20 cellular contexts compared by ENCODE assay signal in the genomic region with DNA sequence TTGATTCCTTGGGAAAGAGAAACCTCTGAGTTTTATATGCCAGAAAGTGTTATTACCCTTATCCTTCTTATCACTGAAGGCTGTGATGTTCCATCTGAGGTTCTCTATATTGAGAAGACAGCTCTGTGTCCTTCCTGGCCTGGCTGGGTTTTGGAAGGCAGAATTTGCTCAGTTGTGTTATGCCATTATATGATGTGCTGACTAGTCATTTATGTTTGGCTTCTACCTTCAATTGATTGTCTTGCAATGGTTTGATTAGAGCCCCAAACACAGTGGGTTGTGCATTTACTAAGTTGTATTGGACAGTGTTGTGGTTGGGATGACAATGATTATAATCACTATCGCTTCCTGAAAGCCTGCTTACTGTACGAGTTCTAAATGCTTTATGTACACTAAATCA.
DNase-seq lines count a peak whose midpoint lies in the region; ATAC-seq, FAIRE-seq and TF ChIP-seq lines count a peak whose summit lies in the region.
"Had no signal": no experiment of that assay in that cellular context is flagged by ENCODE, and none has a peak within 500 bp of the region (broad histone marks: within the 10 kb centered on the region; RNA-seq: fewer than 3 reads in every experiment).

No MANE protein-coding gene starts in this region.

- no peak for TF ChIP-seq CTCF in HepG2 (CRISPR knock-in tag; IDR thresholded peaks at IDR 0.05)
- TF ChIP-seq CTCF in right lobe of liver (IDR thresholded peaks at IDR 0.05) = no peak

- no peaks in the 10 kb centered on the region for H3K36me3 ChIP-seq in HepG2 (replicated peaks in 1 of 2; ENCODE audit: control insufficient read depth in 1 of 2, insufficient read depth in 2 of 2, low read length in 2 of 2)
- no peaks in the 10 kb centered on the region for H3K36me3 ChIP-seq in right lobe of liver
- H3K36me3 ChIP-seq in Karpas-422 (ENCODE audit: insufficient read depth, low read length) = peaks cover 4% of the 10 kb centered on the region; the same call in 1 of the 2 replicates
- H3K36me3 ChIP-seq: BLaER1 treated with 17β-estradiol and CSF1 and Interleukin-3, amounts not matched to agents 10 nM and 100 nM had no signal

- TF ChIP-seq POLR2A in HepG2 (IDR thresholded peaks at IDR 0.05; ENCODE audit: insufficient read depth in 1 of 2, low read depth in 2 of 2, low read length in 2 of 2) = no peak
- no peak for TF ChIP-seq POLR2A in right lobe of liver (IDR thresholded peaks at IDR 0.05)
- TF ChIP-seq POLR2A in GM12891 (IDR thresholded peaks at IDR 0.05; ENCODE audit: low read depth, low read length) = no peak

- no peak for TF ChIP-seq RAD21 in HepG2 (CRISPR knock-in tag; IDR thresholded peaks at IDR 0.05)

- H3K4me3 Mint-ChIP-seq in T-cell = no peak overlapping the region
- H3K4me3 Mint-ChIP-seq: CD4-positive, alpha-beta T cell; CD8-positive, alpha-beta T cell had no signal

- in situ Hi-C loops in HepG2 (cut with HindIII; ENCODE audit: extremely low pct_ligation_motif_present, low pct_unique_long_range_greater_than_20kb) = no loop called here

- H3K9me3 Mint-ChIP-seq in T-cell = peaks cover 0 to 7% (median 4%) of the 10 kb centered on the region in 3 donors

- H3K27ac ChIP-seq in HepG2 (ENCODE audit: extremely low read length, insufficient read depth, low read length) (no peak overlapping the region), right lobe of liver (no peak overlapping the region), Karpas-422 (ENCODE audit: low read length) (peak overlapping the region; percentile 87)
- H3K27ac ChIP-seq: 22Rv1; BLaER1 treated with 17β-estradiol and CSF1 and Interleukin-3, amounts not matched to agents 10 nM and 100 nM; C4-2B had no signal

- H3K9ac ChIP-seq in HepG2 (ENCODE audit: insufficient read depth, low read depth, low read length) = no peak overlapping the region
- peak overlapping the region; percentile 58 for H3K9ac ChIP-seq in Karpas-422 (ENCODE audit: low read length)
- H3K9ac ChIP-seq: BLaER1 treated with 17β-estradiol and CSF1 and Interleukin-3, amounts not matched to agents 10 nM and 100 nM had no signal

- intact Hi-C loops in HepG2 (cut with micrococcal nuclease; ENCODE audit: unreplicated experiment) (no loop called here), right lobe of liver (cut with DNase I) (no loop called here)

- H3K4me2 ChIP-seq in HepG2 (ENCODE audit: low read depth, low read length) = no peak overlapping the region
- H3K4me2 ChIP-seq in Karpas-422 (ENCODE audit: low read depth, low read length, poor library complexity, severe bottlenecking) = peak overlapping the region; percentile 79
- H3K4me2 ChIP-seq: BLaER1 treated with 17β-estradiol and CSF1 and Interleukin-3, amounts not matched to agents 10 nM and 100 nM had no signal

- H3K4me3 ChIP-seq in HepG2 (replicated peaks in 1 of 3; ENCODE audit: insufficient read depth in 1 of 3, low read depth in 2 of 3, low read length in 3 of 3) (no peak overlapping the region), right lobe of liver (no peak overlapping the region), Karpas-422 (ENCODE audit: low read length) (peak overlapping the region; percentile 54)
- H3K4me3 ChIP-seq: BLaER1 treated with 17β-estradiol and CSF1 and Interleukin-3, amounts not matched to agents 10 nM and 100 nM had no signal

- H3K4me1 ChIP-seq in HepG2 (ENCODE audit: insufficient read depth, low read length) (no peaks in the 10 kb centered on the region), right lobe of liver (no peaks in the 10 kb centered on the region), Karpas-422 (ENCODE audit: low read length) (peaks cover 56% of the 10 kb centered on the region)

- 71% methylated on average over 2 of the region's 2 CpGs for WGBS in HepG2 (ENCODE audit: low lambda C conversion rate)
- 63% methylated on average over 2 of the region's 2 CpGs for WGBS in right lobe of liver (ENCODE audit: insufficient coverage, low coverage, low lambda C conversion rate, missing lambda C conversion rate)

- H3K4me1 Mint-ChIP-seq in T-cell = no peaks in the 10 kb centered on the region

- H4K20me1 ChIP-seq in HepG2 (ENCODE audit: insufficient read depth, low read length) (no peaks in the 10 kb centered on the region), Karpas-422 (ENCODE audit: insufficient read depth, low read depth, low read length) (no peaks in the 10 kb centered on the region)
- H4K20me1 ChIP-seq: BLaER1 treated with 17β-estradiol and CSF1 and Interleukin-3, amounts not matched to agents 10 nM and 100 nM had no signal

- ATAC-seq in HepG2 (no peak), right lobe of liver (no peak), HG03460 (IDR thresholded peaks at IDR 0.05; ENCODE audit: unreplicated experiment) (no peak), T-cell (replicated peaks in 1 of 4) (no peak)
- ATAC-seq: CD8-positive, alpha-beta T cell had no signal

- no peak overlapping the region for H3K27ac Mint-ChIP-seq in T-cell
- H3K27ac Mint-ChIP-seq: CD4-positive, alpha-beta T cell; CD8-positive, alpha-beta T cell had no signal

- POLR2A ChIA-PET in HepG2 (lab: Yijun Ruan, JAX) = no interaction called here
- POLR2A ChIA-PET in T-cell (lab: Charles Lee) = no interaction called here

- BruUV-seq in HepG2 (replicated peaks; lab: Mats Ljungman, UMichigan) = no TSS peak

- no peaks in the 10 kb centered on the region for H3K27me3 ChIP-seq in HepG2 (ENCODE audit: control insufficient read depth in 1 of 2, insufficient read depth in 2 of 2, low read length in 2 of 2)
- H3K27me3 ChIP-seq in right lobe of liver = no peaks in the 10 kb centered on the region
- no peaks in the 10 kb centered on the region for H3K27me3 ChIP-seq in Karpas-422 (ENCODE audit: low read length)
- H3K27me3 ChIP-seq: BLaER1 treated with 17β-estradiol and CSF1 and Interleukin-3, amounts not matched to agents 10 nM and 100 nM had no signal

- FAIRE-seq in HepG2 (lab: Jason Lieb, UNC) (no peak), GM12891 (lab: Jason Lieb, UNC) (peak; percentile 31)
- FAIRE-seq: D721Med, G401.6, GM19239 had no signal

- no peaks in the 10 kb centered on the region for H3K36me3 Mint-ChIP-seq in T-cell
- H3K36me3 Mint-ChIP-seq: CD8-positive, alpha-beta T cell had no signal

- CTCF ChIA-PET in HepG2 (lab: Yijun Ruan, JAX; ENCODE audit: low intra/inter-chr PET ratio, low total read pairs) (no interaction called here), T-cell (lab: Charles Lee) (no interaction called here)

- H3K9me2 ChIP-seq in Karpas-422 (replicated peaks; ENCODE audit: insufficient read depth, low read length) = no peaks in the 10 kb centered on the region

- DNase-seq in HepG2 (ENCODE audit: low spot score) = no peak
- no peak for DNase-seq in right lobe of liver
- DNase-seq in GM12891 (ENCODE audit: insufficient read length, low spot score) = no peak
- DNase-seq in Karpas-422 = no peak
- DNase-seq in T-cell = no peak
- DNase-seq in HPDE6-E6E7 (ENCODE audit: extremely low spot score) = no peak
- DNase-seq: ACHN; Caco-2; Calu3; CD4-positive, alpha-beta T cell; CD8-positive, alpha-beta T cell; DMS79 treated with DMSO at 0.1 percent for 48 hours; GF-D8 had no signal

- H3K9me3 ChIP-seq in HepG2 (ENCODE audit: low read length) (no peaks in the 10 kb centered on the region), right lobe of liver (no peaks in the 10 kb centered on the region), Karpas-422 (ENCODE audit: low read length) (peaks cover 3% of the 10 kb centered on the region; the same call in 1 of the 2 replicates)
- H3K9me3 ChIP-seq: BLaER1 treated with 17β-estradiol and CSF1 and Interleukin-3, amounts not matched to agents 10 nM and 100 nM had no signal

- H2AFZ ChIP-seq in HepG2 (ENCODE audit: low read length) (no peak overlapping the region), Karpas-422 (ENCODE audit: low read length) (peak overlapping the region; percentile 36)

- H3K79me2 ChIP-seq in HepG2 (ENCODE audit: insufficient read depth, low read length) (no peaks in the 10 kb centered on the region), Karpas-422 (ENCODE audit: low read length) (no peaks in the 10 kb centered on the region)

- H3K27me3 Mint-ChIP-seq in T-cell = peaks cover 33 to 34% of the 10 kb centered on the region in 2 donors

- TF ChIP-seq EP300 in HepG2 (IDR thresholded peaks at IDR 0.05; ENCODE audit: low read depth in 2 of 2, low read length in 2 of 2) (no peak), HepG2 (CRISPR knock-in tag; IDR thresholded peaks at IDR 0.05; ENCODE audit: borderline replicate concordance) (no peak)

TF ChIP-seq in HepG2, 621 proteins besides CTCF, POLR2A, EP300 and RAD21:
- TF ChIP-seq MAFK (conservative IDR thresholded peaks at IDR 0.05 in 1 of 2, IDR thresholded peaks at IDR 0.05 in 1 of 2; ENCODE audit: low read length in 2 of 2) (peak in 1 of 2 experiments; percentile 74; a peak in 3 of 4 replicates), MAFF (IDR thresholded peaks at IDR 0.05; ENCODE audit: low read depth, low read length) (peak; percentile 33; the same call in 1 of the 2 replicates), CREBL2 (CRISPR knock-in tag; IDR thresholded peaks at IDR 0.05; ENCODE audit: borderline replicate concordance) (no peak), MED8 (CRISPR knock-in tag; IDR thresholded peaks at IDR 0.05; ENCODE audit: insufficient replicate concordance) (no peak)

TF ChIP-seq in GM12891, 5 proteins besides CTCF, POLR2A, EP300 and RAD21:
- no peak for TF ChIP-seq PAX5 (IDR thresholded peaks at IDR 0.05; ENCODE audit: insufficient read depth, low read length, severe bottlenecking)
- TF ChIP-seq TAF1 (IDR thresholded peaks at IDR 0.05; ENCODE audit: low read depth, low read length) = no peak
- TF ChIP-seq SPI1 (IDR thresholded peaks at IDR 0.05; ENCODE audit: low read depth, low read length) = no peak
- no peak for TF ChIP-seq POLR2AphosphoS5 (IDR thresholded peaks at IDR 0.05; ENCODE audit: low read depth, low read length)
- TF ChIP-seq POU2F2 (IDR thresholded peaks at IDR 0.05; ENCODE audit: low read depth, low read length) = no peak
